ENCODE assay signal across 18 cellular contexts in genomic region chr3:192068464-192069254, GRCh38.
DNase-seq lines count a peak whose midpoint lies in the region; ATAC-seq, FAIRE-seq and TF ChIP-seq lines count a peak whose summit lies in the region.
"Had no signal": no experiment of that assay in that cellular context is flagged by ENCODE, and none has a peak within 500 bp of the region (broad histone marks: within the 10 kb centered on the region; RNA-seq: fewer than 3 reads in every experiment).

No MANE protein-coding gene starts in this region.

- no peaks in the 10 kb centered on the region for H3K36me3 Mint-ChIP-seq in chondrocyte (ENCODE audit: low read depth)
- H3K36me3 Mint-ChIP-seq in T-helper 17 cell (ENCODE audit: low read depth): no peaks in the 10 kb centered on the region

- H3K9me3 Mint-ChIP-seq in chondrocyte (ENCODE audit: low read depth): no peaks in the 10 kb centered on the region

- no peak for TF ChIP-seq CTCF in chondrocyte (IDR thresholded peaks at IDR 0.05)

- H3K27me3 Mint-ChIP-seq in chondrocyte (ENCODE audit: low read depth): peaks cover 3% of the 10 kb centered on the region
- no peaks in the 10 kb centered on the region for H3K27me3 Mint-ChIP-seq in T-helper 17 cell
- H3K27me3 Mint-ChIP-seq: stimulated activated naive CD8-positive, alpha-beta T cell treated with anti-CD3 and anti-CD28 coated beads, Interleukin-15, amount 100 ng/mL, for 72 hours had no signal

- no peak for DNase-seq in GM12891 (ENCODE audit: insufficient read length, low spot score)
- no peak for DNase-seq in chondrocyte (ENCODE audit: low spot score)
- no peak for DNase-seq in SHP77 treated with DMSO at 0.1 percent for 48 hours (lab: John Stamatoyannopoulos, UW)
- no peak for DNase-seq in NCI-H2196 (lab: John Stamatoyannopoulos, UW; ENCODE audit: unreplicated experiment)
- DNase-seq in T-helper 17 cell: no peak
- DNase-seq: ACHN; activated CD4-positive, CD25-positive, alpha-beta regulatory T cell treated with anti-CD3 and anti-CD28 coated beads, Interleukin-2, amount 50 U/mL, for 72 hours; heart left ventricle; mammary epithelial cell; NCI-H1417 treated with DMSO at 0.1 percent for 48 hours; posterior cingulate gyrus; stimulated activated CD4-positive, alpha-beta T cell treated with anti-CD3 and anti-CD28 coated beads, Interleukin-2, amount 100 ng/mL, for 24 hours; stimulated activated naive CD8-positive, alpha-beta T cell treated with anti-CD3 and anti-CD28 coated beads, Interleukin-15, amount 100 ng/mL, for 72 hours had no signal

- no peaks in the 10 kb centered on the region for H3K9me3 ChIP-seq in T-helper 17 cell (ENCODE audit: control insufficient read depth, low read length, poor library complexity, severe bottlenecking)
- H3K9me3 ChIP-seq: breast epithelium, heart left ventricle had no signal

- peak; percentile 84 for ATAC-seq in GM19395 (IDR thresholded peaks at IDR 0.05; ENCODE audit: unreplicated experiment)
- ATAC-seq in HG02759 (IDR thresholded peaks at IDR 0.05; ENCODE audit: unreplicated experiment): peak; percentile 85
- peak; percentile 79 for ATAC-seq in HG03442 (IDR thresholded peaks at IDR 0.05; ENCODE audit: unreplicated experiment)
- no peak for ATAC-seq in T-helper 17 cell
- ATAC-seq: heart left ventricle; stimulated activated naive CD8-positive, alpha-beta T cell treated with anti-CD3 and anti-CD28 coated beads, Interleukin-15, amount 100 ng/mL, for 72 hours had no signal

- H3K4me1 Mint-ChIP-seq in chondrocyte (ENCODE audit: low read depth): peaks cover 8% of the 10 kb centered on the region
- no peaks in the 10 kb centered on the region for H3K4me1 Mint-ChIP-seq in T-helper 17 cell
- H3K4me1 Mint-ChIP-seq: stimulated activated naive CD8-positive, alpha-beta T cell treated with anti-CD3 and anti-CD28 coated beads, Interleukin-15, amount 100 ng/mL, for 72 hours had no signal

- FAIRE-seq in GM12891 (lab: Jason Lieb, UNC): no peak
- FAIRE-seq: endometrium had no signal

- no peak for TF ChIP-seq POLR2A in GM12891 (IDR thresholded peaks at IDR 0.05; ENCODE audit: low read depth, low read length)

- H3K4me3 Mint-ChIP-seq in chondrocyte (ENCODE audit: unreplicated experiment) (no peak overlapping the region), T-helper 17 cell (no peak overlapping the region)
- H3K4me3 Mint-ChIP-seq: stimulated activated naive CD8-positive, alpha-beta T cell treated with anti-CD3 and anti-CD28 coated beads, Interleukin-15, amount 100 ng/mL, for 72 hours had no signal

- H3K27ac Mint-ChIP-seq in chondrocyte (ENCODE audit: unreplicated experiment) (no peak overlapping the region), T-helper 17 cell (no peak overlapping the region)

TF ChIP-seq in GM12891, 5 proteins besides CTCF, POLR2A, EP300 and RAD21:
- TF ChIP-seq TAF1 (IDR thresholded peaks at IDR 0.05; ENCODE audit: low read depth, low read length): no peak
- TF ChIP-seq PAX5 (IDR thresholded peaks at IDR 0.05; ENCODE audit: insufficient read depth, low read length, severe bottlenecking): no peak
- no peak for TF ChIP-seq POLR2AphosphoS5 (IDR thresholded peaks at IDR 0.05; ENCODE audit: low read depth, low read length)
- TF ChIP-seq POU2F2 (IDR thresholded peaks at IDR 0.05; ENCODE audit: low read depth, low read length): no peak
- peak; percentile 55 for TF ChIP-seq SPI1 (IDR thresholded peaks at IDR 0.05; ENCODE audit: low read depth, low read length)
